Comparison of ENCODE assay signal across 30 cellular contexts in genomic region chr4:64911846-64912245, GRCh38.
A peak's percentile ranks its signal among the peaks of the same experiment; 100 is the strongest.
DNase-seq lines count a peak whose midpoint lies in the region; ATAC-seq and TF ChIP-seq lines count a peak whose summit lies in the region.
"Had no signal": no experiment of that assay in that cellular context is flagged by ENCODE, and none has a peak within 500 bp of the region (broad histone marks: within the 10 kb centered on the region; RNA-seq: fewer than 3 reads in every experiment).

No MANE protein-coding gene starts in this region.

- H3K27me3 Mint-ChIP-seq in progenitor cell of endocrine pancreas: no peaks in the 10 kb centered on the region
- H3K27me3 Mint-ChIP-seq: CD4-positive, alpha-beta memory T cell had no signal

- no peaks in the 10 kb centered on the region for H3K4me1 ChIP-seq in iPS DF 6.9 (ENCODE audit: control insufficient read depth, insufficient read depth, low read length)
- H3K4me1 ChIP-seq: breast epithelium, gastrocnemius medialis had no signal

- H3K27ac ChIP-seq in iPS DF 6.9 (ENCODE audit: low read length): no peak overlapping the region
- H3K27ac ChIP-seq: breast epithelium, gastrocnemius medialis, HL-60 had no signal

- in situ Hi-C loops in SK-MEL-5 (cut with HindIII; ENCODE audit: low pct_unique_long_range_greater_than_20kb, low sequenced_read_pairs): no loop called here

- H3K9me3 Mint-ChIP-seq in progenitor cell of endocrine pancreas (ENCODE audit: low read depth): peaks cover 4% of the 10 kb centered on the region

- H3K27me3 ChIP-seq in H7 (ENCODE audit: control insufficient read depth, insufficient read depth, low read length): no peaks in the 10 kb centered on the region
- no peaks in the 10 kb centered on the region for H3K27me3 ChIP-seq in iPS DF 6.9 (ENCODE audit: control insufficient read depth, insufficient read depth, low read length)
- H3K27me3 ChIP-seq: breast epithelium, gastrocnemius medialis had no signal

- H3K36me3 Mint-ChIP-seq in progenitor cell of endocrine pancreas (ENCODE audit: insufficient read depth): no peaks in the 10 kb centered on the region
- H3K36me3 Mint-ChIP-seq: CD4-positive, alpha-beta memory T cell had no signal

- no peak overlapping the region for H3K4me3 ChIP-seq in H7 (ENCODE audit: insufficient read depth, low read depth, low read length)
- no peak overlapping the region for H3K4me3 ChIP-seq in iPS DF 6.9 (ENCODE audit: low read length)
- H3K4me3 ChIP-seq: breast epithelium, gastrocnemius medialis, GM12878 had no signal

- no peaks in the 10 kb centered on the region for H3K4me1 Mint-ChIP-seq in progenitor cell of endocrine pancreas (ENCODE audit: low read depth)
- H3K4me1 Mint-ChIP-seq: CD4-positive, alpha-beta memory T cell had no signal

- no peaks in the 10 kb centered on the region for H3K9me3 ChIP-seq in iPS DF 6.9 (ENCODE audit: control insufficient read depth, insufficient read depth, low read length)

- H3K27ac Mint-ChIP-seq in progenitor cell of endocrine pancreas: no peak overlapping the region
- H3K27ac Mint-ChIP-seq: activated T-helper 1 cell treated with anti-CD3 and anti-CD28 coated beads, Interleukin-12 subunit alpha, Interleukin-12 subunit beta, Interleukin-2, Interleukin-4 antibody, amounts not matched to agents 30 ng/mL and 10 ng/mL and 1 ng/mL, durations not matched to agents 14 hours and 24 hours and 36 hours; CD4-positive, alpha-beta memory T cell; T-helper 2 cell treated with Interferon-gamma antibody and Interleukin-4, amounts not matched to agents 5 μg/mL and 100 μg/mL, for 36 hours had no signal

- H3K4me3 Mint-ChIP-seq in progenitor cell of endocrine pancreas (ENCODE audit: low read depth): no peak overlapping the region
- H3K4me3 Mint-ChIP-seq: activated T-helper 1 cell treated with anti-CD3 and anti-CD28 coated beads, Interleukin-12 subunit alpha, Interleukin-12 subunit beta, Interleukin-2, Interleukin-4 antibody, amounts not matched to agents 30 ng/mL and 10 ng/mL and 1 ng/mL, durations not matched to agents 14 hours and 24 hours and 36 hours; CD4-positive, alpha-beta memory T cell; T-helper 2 cell treated with Interferon-gamma antibody and Interleukin-4, amounts not matched to agents 5 μg/mL and 100 μg/mL, for 36 hours had no signal

- TF ChIP-seq CTCF in progenitor cell of endocrine pancreas (IDR thresholded peaks at IDR 0.05; ENCODE audit: unreplicated experiment): no peak

- WGBS in iPS DF 6.9 (ENCODE audit: insufficient coverage, insufficient read length): no CpG with 5 or more reads among the region's 2 CpGs

- DNase-seq in DMS53 (lab: John Stamatoyannopoulos, UW) (peak; percentile 58), H7 (peak; percentile 16), SK-MEL-5 (ENCODE audit: low read depth, low spot score) (peak; percentile 36), iPS DF 6.9 (ENCODE audit: low read depth, low spot score) (peak; percentile 29), ureter (ENCODE audit: low spot score) (no peak), progenitor cell of endocrine pancreas (ENCODE audit: low spot score, unreplicated experiment) (no peak)
- DNase-seq: activated CD4-positive, alpha-beta T cell treated with anti-CD3 and anti-CD28 coated beads, Interleukin-2, amount 50 U/mL, for 1 hour; activated naive CD4-positive, alpha-beta T cell treated with anti-CD3 and anti-CD28 coated beads, Interleukin-2, amount 50 U/mL, for 16 hours; amygdala; CD4-positive, alpha-beta memory T cell; DMS79; effector memory CD4-positive, alpha-beta T cell; gastrocnemius medialis; hypothalamus; kidney glomerular epithelial cell; NCI-H146; NCI-H2171; nucleus accumbens; stimulated activated CD4-positive, alpha-beta T cell treated with anti-CD3 and anti-CD28 coated beads, Interleukin-1b, Interleukin-23, amount 100 ng/mL, for 48 hours; trophoblast cell had no signal

- ATAC-seq in HG02981 (IDR thresholded peaks at IDR 0.05; ENCODE audit: unreplicated experiment) (no peak), GM18868 (IDR thresholded peaks at IDR 0.05; ENCODE audit: unreplicated experiment) (no peak)
- ATAC-seq: esophagus mucosa, gastrocnemius medialis, GM12878, HCT116, HepG2 had no signal

- H3K36me3 ChIP-seq in H7 (replicated peaks; ENCODE audit: control insufficient read depth, insufficient read depth, low read length): no peaks in the 10 kb centered on the region
- H3K36me3 ChIP-seq in iPS DF 6.9 (ENCODE audit: control insufficient read depth, insufficient read depth, low read length): no peaks in the 10 kb centered on the region
- H3K36me3 ChIP-seq: breast epithelium, gastrocnemius medialis had no signal

Comparison
In these comparisons a context has a peak if more than half of its experiments do, and no peak if none do; other contexts are left out.
1. DNase-seq: peak in DMS53 (single experiment), H7 (single experiment), SK-MEL-5 (single experiment) and iPS DF 6.9 (single experiment); none in ureter (single experiment) and progenitor cell of endocrine pancreas (single experiment).